Comparison of ENCODE assay signal across 15 cellular contexts in the genomic region with DNA sequence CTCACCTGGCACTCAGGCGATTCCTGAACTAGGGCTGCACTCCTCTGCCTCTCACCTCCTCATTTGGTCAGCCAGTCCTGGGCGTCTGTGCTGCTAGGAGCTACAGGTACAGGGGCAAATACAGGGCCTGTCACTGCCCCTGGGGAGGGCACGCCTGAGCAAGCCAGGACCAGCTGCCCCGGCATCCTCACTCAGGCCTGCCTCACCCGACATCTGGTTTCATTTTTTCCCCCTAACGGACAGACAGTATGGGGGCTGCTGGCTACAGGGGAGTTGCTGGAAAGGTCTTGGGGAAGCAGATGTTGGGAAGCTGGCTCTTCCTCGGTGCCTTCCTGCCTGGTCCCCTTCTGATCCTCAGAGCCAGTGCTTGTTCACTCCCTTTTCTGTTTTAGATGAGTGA.
DNase-seq lines count a peak whose midpoint lies in the region; ATAC-seq and TF ChIP-seq lines count a peak whose summit lies in the region.
"Had no signal": no experiment of that assay in that cellular context is flagged by ENCODE, and none has a peak within 500 bp of the region (broad histone marks: within the 10 kb centered on the region; RNA-seq: fewer than 3 reads in every experiment).

No MANE protein-coding gene starts in this region.

- POLR2A ChIA-PET in WTC11 (lab: Charles Lee), result no interaction called here
- POLR2A ChIA-PET in CD8-positive, alpha-beta memory T cell (lab: Charles Lee), result no interaction called here

- peaks cover 24% of the 10 kb centered on the region for H3K4me1 ChIP-seq in CD8-positive, alpha-beta memory T cell (ENCODE audit: insufficient read depth, low read length)

- ATAC-seq in WTC11, result no peak
- ATAC-seq in HG02588 (IDR thresholded peaks at IDR 0.05; ENCODE audit: unreplicated experiment), result no peak
- ATAC-seq: HepG2, left colon had no signal

- H3K4me3 Mint-ChIP-seq in WTC11 (no peak overlapping the region), immature natural killer cell (peak overlapping the region in 1 of 5 donors; percentile 29)
- no peak overlapping the region for H3K4me3 Mint-ChIP-seq in CD8-positive, alpha-beta memory T cell
- H3K4me3 Mint-ChIP-seq: activated T-helper 1 cell treated with anti-CD3 and anti-CD28 coated beads, Interleukin-12 subunit alpha, Interleukin-12 subunit beta, Interleukin-2, Interleukin-4 antibody, amounts not matched to agents 30 ng/mL and 10 ng/mL and 1 ng/mL, durations not matched to agents 14 hours and 24 hours and 36 hours; T-helper 1 cell treated with Interleukin-12 subunit alpha and Interleukin-12 subunit beta and Interleukin-4 antibody, amounts not matched to agents 30 μg/mL and 1 μg/mL, for 36 hours had no signal

- H3K9me3 Mint-ChIP-seq in WTC11 (no peaks in the 10 kb centered on the region), immature natural killer cell (no peaks in the 10 kb centered on the region)
- H3K9me3 Mint-ChIP-seq in CD8-positive, alpha-beta memory T cell, result no peaks in the 10 kb centered on the region
- H3K9me3 Mint-ChIP-seq: activated T-helper 1 cell treated with anti-CD3 and anti-CD28 coated beads, Interleukin-12 subunit alpha, Interleukin-12 subunit beta, Interleukin-2, Interleukin-4 antibody, amounts not matched to agents 30 ng/mL and 10 ng/mL and 1 ng/mL, durations not matched to agents 14 hours and 24 hours and 36 hours; T-helper 1 cell treated with Interleukin-12 subunit alpha and Interleukin-12 subunit beta and Interleukin-4 antibody, amounts not matched to agents 30 μg/mL and 1 μg/mL, for 36 hours had no signal

- DNase-seq in DMS 273 treated with DMSO at 0.1 percent for 48 hours (lab: John Stamatoyannopoulos, UW), result peak; percentile 14
- no peak for DNase-seq in WTC11 (ENCODE audit: low spot score)
- no peak for DNase-seq in immature natural killer cell
- no peak for DNase-seq in Kasumi-1 (lab: John Stamatoyannopoulos, UW)
- no peak for DNase-seq in GM20000 (ENCODE audit: low spot score)
- no peak for DNase-seq in CD8-positive, alpha-beta memory T cell
- DNase-seq: activated CD4-positive, alpha-beta T cell treated with anti-CD3 and anti-CD28 coated beads, Interleukin-2, amount 50 U/mL, for 1 hour; left colon; NCI-H1105; ovary had no signal

- CTCF ChIA-PET in WTC11 (lab: Charles Lee), result no interaction called here
- CTCF ChIA-PET in CD8-positive, alpha-beta memory T cell (lab: Charles Lee), result interaction anchor here (1.1 kb wide), 1 partner anchor 105 kb away, joined by 3 read pairs; no protein-coding TSS in a partner anchor

- H3K9me3 ChIP-seq in CD8-positive, alpha-beta memory T cell (ENCODE audit: low read length), result no peaks in the 10 kb centered on the region
- H3K9me3 ChIP-seq: ovary had no signal

- H3K36me3 Mint-ChIP-seq in WTC11 (no peaks in the 10 kb centered on the region; the same call in 1 of the 2 replicates), immature natural killer cell (peaks cover 0 to 3% (median 0%) of the 10 kb centered on the region in 3 donors)
- H3K36me3 Mint-ChIP-seq in CD8-positive, alpha-beta memory T cell, result peaks cover 0 to 4% (median 2%) of the 10 kb centered on the region in 3 donors

- H3K27me3 ChIP-seq in CD8-positive, alpha-beta memory T cell (ENCODE audit: insufficient read depth, low read length, poor library complexity, severe bottlenecking), result no peaks in the 10 kb centered on the region
- H3K27me3 ChIP-seq: ovary had no signal

- no peaks in the 10 kb centered on the region for H3K36me3 ChIP-seq in CD8-positive, alpha-beta memory T cell (ENCODE audit: insufficient read depth, low read length)
- H3K36me3 ChIP-seq: ovary had no signal

- TF ChIP-seq CTCF in WTC11 (IDR thresholded peaks at IDR 0.05) (no peak), GM20000 (IDR thresholded peaks at IDR 0.05; ENCODE audit: extremely low read depth, missing control alignments) (no peak)

- peak overlapping the region in 14 of 21 experiments; percentile 11 to 80 (median 38) for H3K27ac ChIP-seq in skin epidermis
- H3K27ac ChIP-seq in CD8-positive, alpha-beta memory T cell (ENCODE audit: low read depth, low read length), result no peak overlapping the region
- H3K27ac ChIP-seq: ovary had no signal

- H3K27ac Mint-ChIP-seq in WTC11, result peak overlapping the region; percentile 68; the same call in 1 of the 2 replicates
- peak overlapping the region in 4 of 6 donors; percentile 18 to 80 (median 50) for H3K27ac Mint-ChIP-seq in immature natural killer cell
- H3K27ac Mint-ChIP-seq in CD8-positive, alpha-beta memory T cell, result peak overlapping the region in 2 of 8 donors; percentile 42 to 74
- H3K27ac Mint-ChIP-seq: activated T-helper 1 cell treated with anti-CD3 and anti-CD28 coated beads, Interleukin-12 subunit alpha, Interleukin-12 subunit beta, Interleukin-2, Interleukin-4 antibody, amounts not matched to agents 30 ng/mL and 10 ng/mL and 1 ng/mL, durations not matched to agents 14 hours and 24 hours and 36 hours; T-helper 1 cell treated with Interleukin-12 subunit alpha and Interleukin-12 subunit beta and Interleukin-4 antibody, amounts not matched to agents 30 μg/mL and 1 μg/mL, for 36 hours had no signal

- H3K27me3 Mint-ChIP-seq in WTC11 (ENCODE audit: low read depth) (no peaks in the 10 kb centered on the region), immature natural killer cell (ENCODE audit: low read depth in 3 of 3) (peaks cover 0 to 14% (median 4%) of the 10 kb centered on the region in 3 donors)
- no peaks in the 10 kb centered on the region for H3K27me3 Mint-ChIP-seq in CD8-positive, alpha-beta memory T cell

- H3K4me1 Mint-ChIP-seq in WTC11 (peaks cover 2% of the 10 kb centered on the region), immature natural killer cell (peaks cover 70 to 82% of the 10 kb centered on the region in 2 donors)
- H3K4me1 Mint-ChIP-seq in CD8-positive, alpha-beta memory T cell, result peaks cover 39 to 55% (median 41%) of the 10 kb centered on the region in 3 donors

- H3K4me3 ChIP-seq in skin epidermis, result no peak overlapping the region
- no peak overlapping the region for H3K4me3 ChIP-seq in CD8-positive, alpha-beta memory T cell (ENCODE audit: low read length)
- H3K4me3 ChIP-seq: ovary had no signal

TF ChIP-seq in WTC11, 78 proteins besides CTCF, POLR2A, EP300 and RAD21 (continues in another document):
- TF ChIP-seq FOXJ3 (CRISPR knock-in tag; IDR thresholded peaks at IDR 0.05; ENCODE audit: borderline replicate concordance) (no peak), TCF7 (CRISPR knock-in tag; IDR thresholded peaks at IDR 0.05; ENCODE audit: low read depth) (no peak), PRRX2 (CRISPR knock-in tag; IDR thresholded peaks at IDR 0.05) (no peak), SP1 (CRISPR knock-in tag; conservative IDR thresholded peaks at IDR 0.05) (no peak), E2F1 (CRISPR knock-in tag; IDR thresholded peaks at IDR 0.05) (no peak), NFE2L1 (CRISPR knock-in tag; IDR thresholded peaks at IDR 0.05) (no peak), IRF2 (CRISPR knock-in tag; IDR thresholded peaks at IDR 0.05; ENCODE audit: borderline replicate concordance, low read depth) (no peak), SOX15 (CRISPR knock-in tag; IDR thresholded peaks at IDR 0.05) (no peak), OVOL2 (CRISPR knock-in tag; IDR thresholded peaks at IDR 0.05; ENCODE audit: borderline replicate concordance) (no peak), ZNF232 (CRISPR knock-in tag; IDR thresholded peaks at IDR 0.05) (no peak), JAZF1 (CRISPR knock-in tag; IDR thresholded peaks at IDR 0.05) (no peak), ZNF219 (CRISPR knock-in tag; IDR thresholded peaks at IDR 0.05; ENCODE audit: borderline replicate concordance) (no peak), TP53 (CRISPR knock-in tag; IDR thresholded peaks at IDR 0.05) (no peak)
- TF ChIP-seq, protein P1, sequence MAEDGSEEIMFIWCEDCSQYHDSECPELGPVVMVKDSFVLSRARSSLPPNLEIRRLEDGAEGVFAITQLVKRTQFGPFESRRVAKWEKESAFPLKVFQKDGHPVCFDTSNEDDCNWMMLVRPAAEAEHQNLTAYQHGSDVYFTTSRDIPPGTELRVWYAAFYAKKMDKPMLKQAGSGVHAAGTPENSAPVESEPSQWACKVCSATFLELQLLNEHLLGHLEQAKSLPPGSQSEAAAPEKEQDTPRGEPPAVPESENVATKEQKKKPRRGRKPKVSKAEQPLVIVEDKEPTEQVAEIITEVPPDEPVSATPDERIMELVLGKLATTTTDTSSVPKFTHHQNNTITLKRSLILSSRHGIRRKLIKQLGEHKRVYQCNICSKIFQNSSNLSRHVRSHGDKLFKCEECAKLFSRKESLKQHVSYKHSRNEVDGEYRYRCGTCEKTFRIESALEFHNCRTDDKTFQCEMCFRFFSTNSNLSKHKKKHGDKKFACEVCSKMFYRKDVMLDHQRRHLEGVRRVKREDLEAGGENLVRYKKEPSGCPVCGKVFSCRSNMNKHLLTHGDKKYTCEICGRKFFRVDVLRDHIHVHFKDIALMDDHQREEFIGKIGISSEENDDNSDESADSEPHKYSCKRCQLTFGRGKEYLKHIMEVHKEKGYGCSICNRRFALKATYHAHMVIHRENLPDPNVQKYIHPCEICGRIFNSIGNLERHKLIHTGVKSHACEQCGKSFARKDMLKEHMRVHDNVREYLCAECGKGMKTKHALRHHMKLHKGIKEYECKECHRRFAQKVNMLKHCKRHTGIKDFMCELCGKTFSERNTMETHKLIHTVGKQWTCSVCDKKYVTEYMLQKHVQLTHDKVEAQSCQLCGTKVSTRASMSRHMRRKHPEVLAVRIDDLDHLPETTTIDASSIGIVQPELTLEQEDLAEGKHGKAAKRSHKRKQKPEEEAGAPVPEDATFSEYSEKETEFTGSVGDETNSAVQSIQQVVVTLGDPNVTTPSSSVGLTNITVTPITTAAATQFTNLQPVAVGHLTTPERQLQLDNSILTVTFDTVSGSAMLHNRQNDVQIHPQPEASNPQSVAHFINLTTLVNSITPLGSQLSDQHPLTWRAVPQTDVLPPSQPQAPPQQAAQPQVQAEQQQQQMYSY (CRISPR knock-in tag; IDR thresholded peaks at IDR 0.05), result no peak
